Comparison of ENCODE assay signal across 22 cellular contexts in the genomic region with DNA sequence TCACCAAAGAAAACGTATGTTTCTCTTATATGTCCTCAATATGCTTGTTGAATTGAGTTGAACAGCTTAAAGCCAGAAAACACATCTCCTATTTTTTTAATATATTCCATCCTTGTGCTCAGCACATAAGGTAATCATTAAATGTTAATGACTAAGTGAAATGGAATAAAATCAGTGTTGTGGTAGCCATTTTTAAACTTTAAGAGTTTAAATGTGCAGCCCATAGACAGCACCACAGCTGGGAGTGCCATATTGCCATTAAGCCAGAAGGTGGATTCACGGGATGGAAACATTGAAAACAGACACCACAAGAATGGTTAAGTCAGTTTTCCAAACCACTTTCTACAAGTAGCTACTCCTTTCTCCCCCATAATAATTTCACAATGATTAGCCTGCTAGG.
"Had no signal": no experiment of that assay in that cellular context is flagged by ENCODE, and none has a peak within 500 bp of the region (broad histone marks: within the 10 kb centered on the region; RNA-seq: fewer than 3 reads in every experiment).

No MANE protein-coding gene starts in this region.

- H3K4me3 ChIP-seq: adrenal gland, gastroesophageal sphincter, heart left ventricle, left lung, smooth muscle cell, suprapubic skin had no signal

- H3K9me3 Mint-ChIP-seq: activated T-helper 1 cell treated with anti-CD3 and anti-CD28 coated beads, Interleukin-12 subunit alpha, Interleukin-12 subunit beta, Interleukin-2, Interleukin-4 antibody, amounts not matched to agents 30 ng/mL and 10 ng/mL and 1 ng/mL, durations not matched to agents 14 hours and 24 hours and 36 hours; natural killer cell treated with Interleukin-12 subunit alpha and Interleukin-12 subunit beta and Interleukin-15 and Interleukin-18, amount 100 ng/mL, for 72 hours had no signal

- H3K27ac Mint-ChIP-seq: activated CD4-positive, alpha-beta memory T cell treated with anti-CD3 and anti-CD28 coated beads for 36 hours; activated naive CD4-positive, alpha-beta T cell treated with anti-CD3 and anti-CD28 coated beads, Interleukin-2, amount 50 U/mL, for 72 hours; activated T-helper 1 cell treated with anti-CD3 and anti-CD28 coated beads, Interleukin-12 subunit alpha, Interleukin-12 subunit beta, Interleukin-2, Interleukin-4 antibody, amounts not matched to agents 30 ng/mL and 10 ng/mL and 1 ng/mL, durations not matched to agents 14 hours and 24 hours and 36 hours; dendritic cell treated with granulocyte-macrophage colony-stimulating factor and Interleukin-4, amounts not matched to agents 40 ng/mL and 50 ng/mL, for 4 days; mesothelial cell of epicardium; natural killer cell treated with Interleukin-12 subunit alpha and Interleukin-12 subunit beta and Interleukin-15 and Interleukin-18, amount 100 ng/mL, for 72 hours; stimulated activated naive CD8-positive, alpha-beta T cell treated with anti-CD3 and anti-CD28 coated beads, Interleukin-15, amount 100 ng/mL, for 72 hours; WTC11 had no signal

- DNase-seq: activated CD4-positive, alpha-beta memory T cell treated with anti-CD3 and anti-CD28 coated beads for 36 hours; activated CD4-positive, alpha-beta T cell treated with anti-CD3 and anti-CD28 coated beads for 4 hours; activated gamma-delta T cell treated with Interleukin-2 at 50 U/mL for 16 hours; activated T-cell treated with anti-CD3 and anti-CD28 coated beads for 4 hours; adrenal gland; effector CD8-positive, alpha-beta T cell; heart left ventricle; left lung; stimulated activated CD4-positive, alpha-beta T cell treated with anti-CD3 and anti-CD28 coated beads, Interleukin-4, amount 100 ng/mL, for 1 hour; stimulated activated naive CD8-positive, alpha-beta T cell treated with anti-CD3 and anti-CD28 coated beads, Interleukin-15, amount 100 ng/mL, for 72 hours; trophoblast cell had no signal

- H3K27me3 ChIP-seq: adrenal gland, gastroesophageal sphincter, heart left ventricle, left lung, suprapubic skin had no signal

- H3K27ac ChIP-seq: adrenal gland, gastroesophageal sphincter, heart left ventricle, left lung, neutrophil, parathyroid adenoma, suprapubic skin had no signal

- H3K27me3 Mint-ChIP-seq: activated CD4-positive, alpha-beta memory T cell treated with anti-CD3 and anti-CD28 coated beads for 36 hours; dendritic cell treated with granulocyte-macrophage colony-stimulating factor and Interleukin-4, amounts not matched to agents 40 ng/mL and 50 ng/mL, for 4 days; natural killer cell treated with Interleukin-12 subunit alpha and Interleukin-12 subunit beta and Interleukin-15 and Interleukin-18, amount 100 ng/mL, for 72 hours; stimulated activated naive CD8-positive, alpha-beta T cell treated with anti-CD3 and anti-CD28 coated beads, Interleukin-15, amount 100 ng/mL, for 72 hours had no signal

- H3K36me3 Mint-ChIP-seq: activated naive CD4-positive, alpha-beta T cell treated with anti-CD3 and anti-CD28 coated beads, Interleukin-2, amount 50 U/mL, for 72 hours had no signal

- H3K4me2 ChIP-seq: smooth muscle cell had no signal

- H3K79me2 ChIP-seq: parathyroid adenoma had no signal

- H3K9ac ChIP-seq: parathyroid adenoma had no signal

- H3K36me3 ChIP-seq: adrenal gland, left lung, neutrophil, suprapubic skin had no signal

- H3K9me3 ChIP-seq: adrenal gland, gastroesophageal sphincter, heart left ventricle, left lung, neutrophil, suprapubic skin had no signal

- H3K4me1 ChIP-seq: adrenal gland, gastroesophageal sphincter, heart left ventricle, left lung, parathyroid adenoma, suprapubic skin had no signal

- H3K4me3 Mint-ChIP-seq: activated CD4-positive, alpha-beta memory T cell treated with anti-CD3 and anti-CD28 coated beads for 36 hours; activated T-helper 1 cell treated with anti-CD3 and anti-CD28 coated beads, Interleukin-12 subunit alpha, Interleukin-12 subunit beta, Interleukin-2, Interleukin-4 antibody, amounts not matched to agents 30 ng/mL and 10 ng/mL and 1 ng/mL, durations not matched to agents 14 hours and 24 hours and 36 hours; dendritic cell treated with granulocyte-macrophage colony-stimulating factor and Interleukin-4, amounts not matched to agents 40 ng/mL and 50 ng/mL, for 4 days; mesothelial cell of epicardium; natural killer cell treated with Interleukin-12 subunit alpha and Interleukin-12 subunit beta and Interleukin-15 and Interleukin-18, amount 100 ng/mL, for 72 hours; stimulated activated naive CD8-positive, alpha-beta T cell treated with anti-CD3 and anti-CD28 coated beads, Interleukin-15, amount 100 ng/mL, for 72 hours; WTC11 had no signal

- H3K4me1 Mint-ChIP-seq: mesothelial cell of epicardium; stimulated activated naive CD8-positive, alpha-beta T cell treated with anti-CD3 and anti-CD28 coated beads, Interleukin-15, amount 100 ng/mL, for 72 hours had no signal

- H2AFZ ChIP-seq: parathyroid adenoma had no signal
